Comparison of ENCODE assay signal across 7 cellular contexts in the genomic region with DNA sequence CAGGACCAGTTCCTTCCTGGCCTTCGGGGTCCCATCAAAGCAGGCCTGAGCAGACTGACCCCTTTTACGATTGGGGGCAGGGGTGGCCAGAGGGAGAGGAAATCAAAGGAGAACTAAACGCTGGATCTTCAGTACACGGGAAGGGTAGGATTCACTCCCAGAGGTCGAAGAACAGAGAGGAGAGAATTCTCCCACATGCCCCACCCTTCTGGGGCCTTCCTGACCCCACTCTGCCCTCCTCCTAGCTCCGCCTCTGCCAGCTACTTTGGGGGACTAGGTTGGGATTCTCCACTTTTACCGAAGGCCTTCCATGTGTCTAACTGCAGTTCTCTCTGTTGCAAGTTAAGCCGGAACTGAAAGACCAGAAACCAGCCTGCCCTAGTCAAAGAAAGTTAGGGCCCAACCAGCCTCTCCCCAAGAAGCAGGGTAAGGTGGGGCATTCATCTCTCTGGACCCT. TPM values are rescaled to one million over a fixed set of nuclear protein-coding genes. Genes with fewer than 3 reads are reported as not detected.
DNase-seq lines count a peak whose midpoint lies in the region; ATAC-seq and TF ChIP-seq lines count a peak whose summit lies in the region.

No MANE protein-coding gene starts in this region.

- no peak overlapping the region for H2AFZ ChIP-seq in H9 (ENCODE audit: low read length)

- peaks cover 28% of the 10 kb centered on the region for H3K23me2 ChIP-seq in H9 (ENCODE audit: insufficient read length, low read depth, low read length, poor library complexity, severe bottlenecking)

- H4K20me1 ChIP-seq in H9 (ENCODE audit: control insufficient read depth, insufficient read depth, insufficient read length): peaks cover 7% of the 10 kb centered on the region

- H3K79me1 ChIP-seq in H9 (ENCODE audit: insufficient read depth, low read depth, low read length, poor library complexity, severe bottlenecking): peaks cover 6% of the 10 kb centered on the region

- no peak overlapping the region for H3T11ph ChIP-seq in H9 (ENCODE audit: low read length)

- no peak overlapping the region for H2BK12ac ChIP-seq in H9 (ENCODE audit: insufficient read length, low read depth, low read length)

- no peaks in the 10 kb centered on the region for H3K9me3 Mint-ChIP-seq in H9

- H2BK20ac ChIP-seq in H9 (ENCODE audit: low read depth, low read length, poor library complexity, severe bottlenecking): no peak overlapping the region

- ATAC-seq in GM18873 (IDR thresholded peaks at IDR 0.05; ENCODE audit: low FRiP score, unreplicated experiment): no peak

- H3K36me3 ChIP-seq in duodenal mucosa (ENCODE audit: control insufficient read depth in 1 of 2, insufficient read depth in 2 of 2, low read length in 2 of 2): peaks cover 0 to 6% of the 10 kb centered on the region in 2 donors
- peaks cover 3% of the 10 kb centered on the region in 2 donors for H3K36me3 ChIP-seq in mucosa of rectum (ENCODE audit: control insufficient read depth in 2 of 2, insufficient read depth in 2 of 2, low read length in 2 of 2)

- no peak overlapping the region for H3K56ac ChIP-seq in H9 (ENCODE audit: insufficient read length, low read depth, low read length)

- H3K9ac ChIP-seq in H9 (ENCODE audit: extremely low read depth, insufficient read length, low read length) (peak overlapping the region; percentile 35), duodenal mucosa (ENCODE audit: low read depth in 1 of 2, low read length in 2 of 2) (peak overlapping the region; percentile 83 to 91), mucosa of rectum (ENCODE audit: low read depth in 1 of 2, low read length in 2 of 2) (peak overlapping the region; percentile 82 to 83)

- no peak for TF ChIP-seq CTCF in H9 (conservative IDR thresholded peaks at IDR 0.05)

- DNase-seq in H9: no peak
- peak; percentile 54 for DNase-seq in RPMI7951 (ENCODE audit: low read depth)
- no peak for DNase-seq in activated CD4-positive, CD25-positive, alpha-beta regulatory T cell (lab: John Stamatoyannopoulos, UW)
- no peak for DNase-seq in activated CD4-positive, CD25-positive, alpha-beta regulatory T cell treated with anti-CD3 and anti-CD28 coated beads, Interleukin-2, amount 50 U/mL, for 72 hours

- no peak overlapping the region for H4K5ac ChIP-seq in H9 (ENCODE audit: insufficient read length, low read depth, low read length)

- no peak overlapping the region for H3K18ac ChIP-seq in H9 (ENCODE audit: insufficient read length, low read depth, low read length)

- H3K4me1 ChIP-seq in H9 (ENCODE audit: insufficient read depth, low read length): peaks cover 14% of the 10 kb centered on the region
- H3K4me1 ChIP-seq in duodenal mucosa (ENCODE audit: control insufficient read depth in 1 of 2, insufficient read depth in 2 of 2, low read length in 2 of 2): peaks cover 75 to 88% of the 10 kb centered on the region in 2 donors
- H3K4me1 ChIP-seq in mucosa of rectum (ENCODE audit: control insufficient read depth in 2 of 2, insufficient read depth in 2 of 2, low read length in 2 of 2): peaks cover 65 to 70% of the 10 kb centered on the region in 2 donors

- H3K27me3 Mint-ChIP-seq in H9 (ENCODE audit: low read depth): no peaks in the 10 kb centered on the region

- H2BK120ac ChIP-seq in H9 (ENCODE audit: low read depth, low read length, poor library complexity, severe bottlenecking): no peak overlapping the region

- no CpG with 5 or more reads among the region's 8 CpGs for WGBS in H9 (ENCODE audit: extremely low coverage, insufficient read length, low lambda C conversion rate)

- H3K4ac ChIP-seq in H9 (ENCODE audit: low read depth, low read length): no peak overlapping the region

- H3K23ac ChIP-seq in H9 (ENCODE audit: insufficient read length, low read depth, low read length): no peak overlapping the region

- peak overlapping the region; percentile 81 for H3K4me2 ChIP-seq in H9 (ENCODE audit: insufficient read depth, insufficient read length, low read length)

- peak overlapping the region; percentile 90 to 92 for H3K4me3 Mint-ChIP-seq in H9

- H2BK5ac ChIP-seq in H9 (ENCODE audit: insufficient read length, low read length): no peak overlapping the region

- H3K79me2 ChIP-seq in H9 (ENCODE audit: insufficient read depth, low read length): peaks cover 18% of the 10 kb centered on the region; the same call in 1 of the 2 replicates

- no peak overlapping the region; the same call in 1 of the 2 replicates for H3K14ac ChIP-seq in H9 (ENCODE audit: insufficient read depth, low read length)

- H3K27ac ChIP-seq in H9 (ENCODE audit: insufficient read length, low read depth, low read length) (no peak overlapping the region), duodenal mucosa (ENCODE audit: low read depth, low read length) (peak overlapping the region; percentile 88), mucosa of rectum (ENCODE audit: low read depth in 2 of 2, low read length in 2 of 2) (peak overlapping the region; percentile 87 to 94)

- H4K91ac ChIP-seq in H9 (ENCODE audit: insufficient read length, low read depth, low read length): no peak overlapping the region

- H3K4me1 Mint-ChIP-seq in H9: peaks cover 81 to 86% of the 10 kb centered on the region in 2 experiments

- H3K9me3 ChIP-seq in H9 (ENCODE audit: control insufficient read depth, low read depth, low read length): no peaks in the 10 kb centered on the region
- no peaks in the 10 kb centered on the region for H3K9me3 ChIP-seq in duodenal mucosa (ENCODE audit: control insufficient read depth in 1 of 2, low read length in 2 of 2)
- no peaks in the 10 kb centered on the region for H3K9me3 ChIP-seq in mucosa of rectum (ENCODE audit: control insufficient read depth in 2 of 2, low read length in 2 of 2)

- H3K36me3 Mint-ChIP-seq in H9 (ENCODE audit: insufficient read depth in 1 of 3, low read depth in 3 of 3): peaks cover 0 to 8% (median 2%) of the 10 kb centered on the region in 3 experiments; a peak in 3 of 7 replicates

- H2BK15ac ChIP-seq in H9 (ENCODE audit: low read depth, low read length): no peak overlapping the region

- H2AK5ac ChIP-seq in H9 (ENCODE audit: insufficient read length, low read length): no peak overlapping the region

- H3K27me3 ChIP-seq in H9 (ENCODE audit: insufficient read depth, low read length) (no peaks in the 10 kb centered on the region), duodenal mucosa (ENCODE audit: control insufficient read depth in 1 of 2, insufficient read depth in 2 of 2, low read length in 2 of 2) (no peaks in the 10 kb centered on the region), mucosa of rectum (ENCODE audit: control insufficient read depth in 2 of 2, insufficient read depth in 2 of 2, low read length in 2 of 2) (no peaks in the 10 kb centered on the region)

- H3K27ac Mint-ChIP-seq in H9: peak overlapping the region; percentile 97 to 99 (median 97)

- no peak overlapping the region for H4K8ac ChIP-seq in H9 (replicated peaks; ENCODE audit: insufficient read length, low read depth, low read length)

- peak overlapping the region; percentile 89 to 90 for H3K4me3 ChIP-seq in duodenal mucosa (ENCODE audit: low read depth in 1 of 2, low read length in 2 of 2)
- H3K4me3 ChIP-seq in mucosa of rectum (ENCODE audit: low read length in 2 of 2): peak overlapping the region; percentile 83 to 84

RNA-seq across cellular contexts. Expression of gene ARHGEF2, which starts 0.7 kb away (rescaled TPM):
- 103 and 111 TPM in 2 replicates for total RNA-seq in H9 (2021)
- 54.3 and 65.5 TPM in 2 replicates for total RNA-seq in RPMI7951 (2014; rRNA removed; shearing (Covaris generic))

RNA-seq across cellular contexts. Expression of gene RXFP4, which starts 37.6 kb away (rescaled TPM):
- total RNA-seq in H9 (2021): not detected in 2 replicates
- total RNA-seq in RPMI7951 (2014; rRNA removed; shearing (Covaris generic)): not detected in 2 replicates

RNA-seq across cellular contexts. Expression of gene SSR2, which starts 41.8 kb away (rescaled TPM):
- 170 and 172 TPM in 2 replicates for total RNA-seq in H9 (2021)
- total RNA-seq in RPMI7951 (2014; rRNA removed; shearing (Covaris generic)): 657 and 685 TPM in 2 replicates

RNA-seq across cellular contexts. Expression of gene KHDC4, which starts 44.8 kb away (rescaled TPM):
- total RNA-seq in H9 (2021): 57.6 and 57.7 TPM in 2 replicates
- 27.0 and 28.6 TPM in 2 replicates for total RNA-seq in RPMI7951 (2014; rRNA removed; shearing (Covaris generic))

Comparison
In these comparisons a context has a peak if more than half of its experiments do, and no peak if none do; other contexts are left out.
1. H3K9ac ChIP-seq: peak in every context shown above with its lines; median percentile 87 in duodenal mucosa; 82 in mucosa of rectum; 35 in H9.